9 cellular contexts compared by ENCODE assay signal in genomic region chr3:46031747-46032146, GRCh38. TPM values are rescaled to one million over a fixed set of nuclear protein-coding genes. Genes with fewer than 3 reads are reported as not detected.
"Had no signal": no experiment of that assay in that cellular context is flagged by ENCODE, and none has a peak within 500 bp of the region (broad histone marks: within the 10 kb centered on the region; RNA-seq: fewer than 3 reads in every experiment).

No MANE protein-coding gene starts in this region.

- H3K4me3 ChIP-seq: GM12878 had no signal

- FAIRE-seq: G401.6, GM12878, GM12891, GM12892, GM18507, GM19239 had no signal

- DNase-seq: GDM1, GF-D8 had no signal

- ATAC-seq: GM12878 had no signal

RNA-seq across cellular contexts. Expression of gene XCR1, which starts 4.5 kb away (rescaled TPM):
- total RNA-seq: G401 had no signal
